In the genomic region with DNA sequence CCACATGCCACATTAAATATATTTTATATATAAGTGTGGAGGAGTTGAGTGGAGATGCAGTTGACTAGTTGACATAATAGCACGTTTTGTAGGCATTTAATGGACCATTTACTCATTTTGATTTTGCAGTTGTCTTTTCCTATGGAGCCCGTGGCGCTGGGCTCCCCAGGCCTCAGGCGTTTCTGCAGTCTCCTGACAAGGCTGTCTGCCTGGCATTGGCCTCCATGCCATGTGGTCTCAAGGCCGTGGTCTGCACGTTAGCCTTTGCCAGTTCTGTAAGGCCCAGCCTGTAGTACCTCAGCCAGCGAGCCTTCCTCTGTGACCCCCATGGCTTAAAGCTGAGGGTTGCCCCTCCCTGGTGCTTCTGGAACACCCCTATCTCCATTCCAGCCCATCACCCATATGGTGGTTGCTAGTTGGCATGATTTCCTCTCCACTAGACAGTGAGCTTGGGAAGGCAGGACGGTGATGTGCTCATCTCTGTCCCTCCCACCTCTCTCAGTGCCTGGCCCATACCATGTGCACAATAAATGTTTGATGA, we compare ENCODE assay signal across 22 cellular contexts.
A peak's percentile ranks its signal among the peaks of the same experiment; 100 is the strongest.
DNase-seq lines count a peak whose midpoint lies in the region; ATAC-seq, FAIRE-seq and TF ChIP-seq lines count a peak whose summit lies in the region.
"Had no signal": no experiment of that assay in that cellular context is flagged by ENCODE, and none has a peak within 500 bp of the region (broad histone marks: within the 10 kb centered on the region; RNA-seq: fewer than 3 reads in every experiment).

No MANE protein-coding gene starts in this region.

- H3K36me3 ChIP-seq in esophagus muscularis mucosa = no peaks in the 10 kb centered on the region
- no peaks in the 10 kb centered on the region for H3K36me3 ChIP-seq in CD8-positive, alpha-beta memory T cell (ENCODE audit: insufficient read depth, low read length)
- H3K36me3 ChIP-seq: BLaER1 treated with 17β-estradiol and CSF1 and Interleukin-3, amounts not matched to agents 10 nM and 100 nM had no signal

- POLR2A ChIA-PET in CD8-positive, alpha-beta memory T cell (lab: Charles Lee) = no interaction called here

- intact Hi-C loops in esophagus muscularis mucosa (cut with DNase I) = no loop called here

- no peak overlapping the region for H3K27ac ChIP-seq in esophagus muscularis mucosa (replicated peaks in 1 of 4)
- H3K27ac ChIP-seq in CD8-positive, alpha-beta memory T cell (ENCODE audit: low read depth, low read length) = no peak overlapping the region
- H3K27ac ChIP-seq: BLaER1 treated with 17β-estradiol and CSF1 and Interleukin-3, amounts not matched to agents 10 nM and 100 nM; HL-60 had no signal

- TF ChIP-seq EP300 in esophagus muscularis mucosa (IDR thresholded peaks at IDR 0.05) = no peak

- peak; percentile 55 for FAIRE-seq in HTR-8/SVneo (lab: Jason Lieb, UNC)
- FAIRE-seq: GM12892, GM18507, H54, HepG2 had no signal

- no peaks in the 10 kb centered on the region for H3K36me3 Mint-ChIP-seq in CD8-positive, alpha-beta memory T cell
- H3K36me3 Mint-ChIP-seq: CD8-positive, alpha-beta T cell had no signal

- TF ChIP-seq CTCF in esophagus muscularis mucosa (IDR thresholded peaks at IDR 0.05) = no peak

- no peak for ATAC-seq in GM21717 (IDR thresholded peaks at IDR 0.05; ENCODE audit: unreplicated experiment)
- ATAC-seq: CD8-positive, alpha-beta T cell; GM23338; HepG2 had no signal

- 88% methylated on average over 5 of the region's 8 CpGs for WGBS in esophagus muscularis mucosa

- CTCF ChIA-PET in CD8-positive, alpha-beta memory T cell (lab: Charles Lee) = no interaction called here

- H3K4me3 Mint-ChIP-seq in CD8-positive, alpha-beta memory T cell = no peak overlapping the region
- H3K4me3 Mint-ChIP-seq: B cell; CD8-positive, alpha-beta T cell; GM23338; IgD-negative memory B cell had no signal

- no peaks in the 10 kb centered on the region for H3K4me1 Mint-ChIP-seq in CD8-positive, alpha-beta memory T cell

- H3K4me3 ChIP-seq in esophagus muscularis mucosa = no peak overlapping the region
- no peak overlapping the region for H3K4me3 ChIP-seq in CD8-positive, alpha-beta memory T cell (ENCODE audit: low read length)
- H3K4me3 ChIP-seq: BLaER1 treated with 17β-estradiol and CSF1 and Interleukin-3, amounts not matched to agents 10 nM and 100 nM; GM23338 had no signal

- H3K27me3 ChIP-seq in esophagus muscularis mucosa = no peaks in the 10 kb centered on the region
- H3K27me3 ChIP-seq in CD8-positive, alpha-beta memory T cell (ENCODE audit: insufficient read depth, low read length, poor library complexity, severe bottlenecking) = no peaks in the 10 kb centered on the region

- DNase-seq in HTR-8/SVneo (ENCODE audit: insufficient read length, low spot score) (no peak), NCI-H2081 treated with DMSO at 0.1 percent for 48 hours (lab: John Stamatoyannopoulos, UW) (peak; percentile 38), NCI-H345 treated with DMSO at 0.1 percent for 48 hours (lab: John Stamatoyannopoulos, UW; ENCODE audit: unreplicated experiment) (peak; percentile 47), esophagus muscularis mucosa (ENCODE audit: extremely low spot score) (peak; percentile 89), NCI-H510A treated with DMSO at 0.1 percent for 48 hours (lab: John Stamatoyannopoulos, UW) (no peak)
- DNase-seq in stimulated activated CD4-positive, alpha-beta T cell treated with anti-CD3 and anti-CD28 coated beads, Interleukin-15, amount 100 ng/mL, for 24 hours = no peak
- no peak for DNase-seq in CD8-positive, alpha-beta memory T cell
- DNase-seq: CD8-positive, alpha-beta T cell; DMS153; DMS79; GDM1; HCEC 1CT had no signal

- H3K9me3 Mint-ChIP-seq in CD8-positive, alpha-beta memory T cell = no peaks in the 10 kb centered on the region
- H3K9me3 Mint-ChIP-seq: CD8-positive, alpha-beta T cell; GM23338; IgD-negative memory B cell had no signal

- no peak overlapping the region for H3K27ac Mint-ChIP-seq in CD8-positive, alpha-beta memory T cell
- H3K27ac Mint-ChIP-seq: B cell; CD8-positive, alpha-beta T cell; GM23338; IgD-negative memory B cell had no signal

- peaks cover 5 to 8% of the 10 kb centered on the region in 2 donors for H3K27me3 Mint-ChIP-seq in CD8-positive, alpha-beta memory T cell
- H3K27me3 Mint-ChIP-seq: IgD-negative memory B cell had no signal

- no peak for TF ChIP-seq POLR2A in esophagus muscularis mucosa (IDR thresholded peaks at IDR 0.05; ENCODE audit: low read depth)

- no peaks in the 10 kb centered on the region for H3K4me1 ChIP-seq in esophagus muscularis mucosa
- H3K4me1 ChIP-seq in CD8-positive, alpha-beta memory T cell (ENCODE audit: insufficient read depth, low read length) = no peaks in the 10 kb centered on the region

- no peaks in the 10 kb centered on the region for H3K9me3 ChIP-seq in esophagus muscularis mucosa
- H3K9me3 ChIP-seq in CD8-positive, alpha-beta memory T cell (ENCODE audit: low read length) = no peaks in the 10 kb centered on the region
- H3K9me3 ChIP-seq: BLaER1 treated with 17β-estradiol and CSF1 and Interleukin-3, amounts not matched to agents 10 nM and 100 nM had no signal

Comparison
In these comparisons a context has a peak if more than half of its experiments do, and no peak if none do; other contexts are left out.
1. DNase-seq: peak in NCI-H2081 treated with DMSO at 0.1 percent for 48 hours (single experiment), NCI-H345 treated with DMSO at 0.1 percent for 48 hours (single experiment) and esophagus muscularis mucosa (single experiment); none in HTR-8/SVneo (single experiment), stimulated activated CD4-positive, alpha-beta T cell treated with anti-CD3 and anti-CD28 coated beads, Interleukin-15, amount 100 ng/mL, for 24 hours (single experiment), NCI-H510A treated with DMSO at 0.1 percent for 48 hours (single experiment) and CD8-positive, alpha-beta memory T cell (0 of 5).